Comparison of ENCODE assay signal across 1 cellular context in genomic region chr1:68317543-68317942, GRCh38.
TF ChIP-seq lines count a peak whose summit lies in the region.

No MANE protein-coding gene starts in this region.

TF ChIP-seq in IMR-90, 13 proteins besides CTCF, POLR2A, EP300 and RAD21 (continued from another document):
- TF ChIP-seq ELK1 (IDR thresholded peaks at IDR 0.05; ENCODE audit: borderline replicate concordance, low read depth, low read length) (no peak), MXI1 (IDR thresholded peaks at IDR 0.05; ENCODE audit: borderline replicate concordance, low read depth, low read length) (no peak), MAZ (IDR thresholded peaks at IDR 0.05; ENCODE audit: borderline replicate concordance, low read depth, low read length) (no peak), BHLHE40 (IDR thresholded peaks at IDR 0.05; ENCODE audit: low read depth, low read length) (no peak), MAFK (IDR thresholded peaks at IDR 0.05; ENCODE audit: low read depth, low read length) (no peak), RFX5 (IDR thresholded peaks at IDR 0.05; ENCODE audit: low read depth, low read length) (no peak), CHD1 (IDR thresholded peaks at IDR 0.05; ENCODE audit: low read depth, low read length) (no peak), USF2 (IDR thresholded peaks at IDR 0.05; ENCODE audit: low read depth, low read length) (no peak), NFE2L2 (IDR thresholded peaks at IDR 0.05; ENCODE audit: low read depth, low read length) (no peak), SMC3 (IDR thresholded peaks at IDR 0.05; ENCODE audit: low read depth, low read length) (no peak)
